Comparison of ENCODE assay signal across 8 cellular contexts in genomic region chr12:63668028-63668799, GRCh38. TPM values are rescaled to one million over a fixed set of nuclear protein-coding genes. Genes with fewer than 3 reads are reported as not detected.
DNase-seq lines count a peak whose midpoint lies in the region; ATAC-seq, FAIRE-seq and TF ChIP-seq lines count a peak whose summit lies in the region.

DPY19L2 (minus strand) TSS chr12:63668493; CDS start chr12:63668393, 100 bp downstream.

- in situ Hi-C loops in HepG2 (cut with HindIII; ENCODE audit: extremely low pct_ligation_motif_present, low pct_unique_long_range_greater_than_20kb) = loop anchor here (25.0 kb wide), 1 partner anchor 144 kb away; no protein-coding TSS in a partner anchor

- peak in 2 of 56 donors; percentile 1 to 10 for TF ChIP-seq CTCF in dorsolateral prefrontal cortex (IDR thresholded peaks at IDR 0.05 in 54 of 56, conservative IDR thresholded peaks at IDR 0.05 in 2 of 56; ENCODE audit: low read depth in 1 of 56, partially characterized antibody in 56 of 56)
- TF ChIP-seq CTCF in HepG2 (CRISPR knock-in tag; IDR thresholded peaks at IDR 0.05) = no peak

- DNase-seq in DMS 273 (lab: John Stamatoyannopoulos, UW; ENCODE audit: unreplicated experiment) (peak; percentile 90), H7 (peak; percentile 60), NCI-H146 treated with DMSO at 0.1 percent for 48 hours (lab: John Stamatoyannopoulos, UW; ENCODE audit: unreplicated experiment) (peak; percentile 73), dorsolateral prefrontal cortex (peak; percentile 56 to 87 (median 78)), HepG2 (ENCODE audit: low spot score) (peak; percentile 1)
- peak; percentile 64 for DNase-seq in activated CD4-positive, alpha-beta T cell treated with anti-CD3 and anti-CD28 coated beads for 48 hours
- DNase-seq in stimulated activated CD4-positive, alpha-beta T cell treated with anti-CD3 and anti-CD28 coated beads, Interleukin-2, amount 100 ng/mL, for 48 hours = peak; percentile 18 to 39

- BruUV-seq in HepG2 (replicated peaks; lab: Mats Ljungman, UMichigan) = no TSS peak

- H3K4me2 ChIP-seq in HepG2 (ENCODE audit: low read depth, low read length) = peak within 1 kb of the TSS; percentile 65

- no peaks in the 10 kb centered on the region for H4K20me1 ChIP-seq in HepG2 (ENCODE audit: insufficient read depth, low read length)

- no peaks in the 10 kb centered on the region for H3K36me3 ChIP-seq in H7 (replicated peaks; ENCODE audit: control insufficient read depth, insufficient read depth, low read length)
- no peaks in the 10 kb centered on the region for H3K36me3 ChIP-seq in HepG2 (replicated peaks in 1 of 2; ENCODE audit: control insufficient read depth in 1 of 2, insufficient read depth in 2 of 2, low read length in 2 of 2)

- FAIRE-seq in HepG2 (lab: Jason Lieb, UNC) = no peak

- 13% methylated on average over 25 of the region's 56 CpGs for WGBS in HepG2 (ENCODE audit: low lambda C conversion rate)

- no peak for TF ChIP-seq RAD21 in HepG2 (CRISPR knock-in tag; IDR thresholded peaks at IDR 0.05)

- H3K27me3 ChIP-seq in H7 (ENCODE audit: control insufficient read depth, insufficient read depth, low read length) = peaks cover 21% of the 10 kb centered on the region
- no peaks in the 10 kb centered on the region for H3K27me3 ChIP-seq in dorsolateral prefrontal cortex
- 0 out of 5 replicates have a peak, but pooled peaks cover 0 to 6% of the 10 kb centered on the region in 2 experiments for H3K27me3 ChIP-seq in HepG2 (ENCODE audit: control insufficient read depth in 1 of 2, insufficient read depth in 2 of 2, low read length in 2 of 2)

- no peak for TF ChIP-seq POLR2A in HepG2 (IDR thresholded peaks at IDR 0.05; ENCODE audit: insufficient read depth in 1 of 2, low read depth in 2 of 2, low read length in 2 of 2)

- H3K27ac ChIP-seq in dorsolateral prefrontal cortex (peak within 1 kb of the TSS in 55 of 59 donors; percentile 10 to 96 (median 81)), HepG2 (ENCODE audit: extremely low read length, insufficient read depth, low read length) (no peak within 1 kb of the TSS)

- no peak within 1 kb of the TSS for H2AFZ ChIP-seq in HepG2 (ENCODE audit: low read length)

- TF ChIP-seq EP300 in HepG2 (IDR thresholded peaks at IDR 0.05; ENCODE audit: low read depth in 2 of 2, low read length in 2 of 2) (no peak), HepG2 (CRISPR knock-in tag; IDR thresholded peaks at IDR 0.05; ENCODE audit: borderline replicate concordance) (no peak)

- ATAC-seq in HepG2 (peak; percentile 76), HG02884 (IDR thresholded peaks at IDR 0.05; ENCODE audit: unreplicated experiment) (no peak)

- H3K79me2 ChIP-seq in HepG2 (ENCODE audit: insufficient read depth, low read length) = no peaks in the 10 kb centered on the region

- no peaks in the 10 kb centered on the region for H3K9me3 ChIP-seq in HepG2 (ENCODE audit: low read length)

- no peak within 1 kb of the TSS for H3K9ac ChIP-seq in HepG2 (ENCODE audit: insufficient read depth, low read depth, low read length)

- H3K4me3 ChIP-seq in H7 (ENCODE audit: insufficient read depth, low read depth, low read length) (peak within 1 kb of the TSS; percentile 65), dorsolateral prefrontal cortex (peak within 1 kb of the TSS; percentile 49 to 95 (median 73)), HepG2 (replicated peaks in 1 of 3; ENCODE audit: insufficient read depth in 1 of 3, low read depth in 2 of 3, low read length in 3 of 3) (peak within 1 kb of the TSS in 2 of 3 experiments; percentile 39 to 50; a peak in 3 of 6 replicates)

- POLR2A ChIA-PET in HepG2 (lab: Yijun Ruan, JAX) = no interaction called here

- intact Hi-C loops in dorsolateral prefrontal cortex (cut with DNase I) (loop anchor here (5.0 to 10.0 kb wide), 2 partner anchors 129 to 137 kb away; no protein-coding TSS in a partner anchor), HepG2 (cut with micrococcal nuclease; ENCODE audit: unreplicated experiment) (no loop called here)

- CTCF ChIA-PET in HepG2 (lab: Yijun Ruan, JAX; ENCODE audit: low intra/inter-chr PET ratio, low total read pairs) = no interaction called here

- no peaks in the 10 kb centered on the region for H3K4me1 ChIP-seq in HepG2 (ENCODE audit: insufficient read depth, low read length)

TF ChIP-seq in HepG2, 621 proteins besides CTCF, POLR2A, EP300 and RAD21:
- TF ChIP-seq MIXL1 (CRISPR knock-in tag; IDR thresholded peaks at IDR 0.05) (no peak), RFX3 (CRISPR knock-in tag; IDR thresholded peaks at IDR 0.05) (peak; percentile 49; the same call in 1 of the 2 replicates), RFX1 (IDR thresholded peaks at IDR 0.05) (peak; percentile 22), FOSL2 (CRISPR knock-in tag; IDR thresholded peaks at IDR 0.05) (no peak), MZF1 (CRISPR knock-in tag; IDR thresholded peaks at IDR 0.05; ENCODE audit: borderline replicate concordance) (no peak), MEF2D (CRISPR knock-in tag; IDR thresholded peaks at IDR 0.05) (no peak), ZNF367 (CRISPR knock-in tag; IDR thresholded peaks at IDR 0.05; ENCODE audit: borderline replicate concordance) (no peak), ZSCAN30 (CRISPR knock-in tag; IDR thresholded peaks at IDR 0.05) (no peak), ZNF883 (CRISPR knock-in tag; IDR thresholded peaks at IDR 0.05; ENCODE audit: not compliant biosample characterization) (no peak)
- TF ChIP-seq, protein P1, sequence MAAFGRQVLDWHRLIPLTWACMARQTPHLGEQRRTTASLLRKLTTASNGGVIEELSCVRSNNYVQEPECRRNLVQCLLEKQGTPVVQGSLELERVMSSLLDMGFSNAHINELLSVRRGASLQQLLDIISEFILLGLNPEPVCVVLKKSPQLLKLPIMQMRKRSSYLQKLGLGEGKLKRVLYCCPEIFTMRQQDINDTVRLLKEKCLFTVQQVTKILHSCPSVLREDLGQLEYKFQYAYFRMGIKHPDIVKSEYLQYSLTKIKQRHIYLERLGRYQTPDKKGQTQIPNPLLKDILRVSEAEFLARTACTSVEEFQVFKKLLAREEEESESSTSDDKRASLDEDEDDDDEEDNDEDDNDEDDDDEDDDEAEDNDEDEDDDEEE (CRISPR knock-in tag; IDR thresholded peaks at IDR 0.05) = no peak

RNA-seq across cellular contexts. Expression of gene DPY19L2, which starts in this region (rescaled TPM):
- 1.3 and 1.7 TPM in 2 replicates for total RNA-seq in H7 (2014; rRNA removed; shearing (Covaris generic))
- 10 to 100 TPM; 13.0 to 73.3 (median 30.3) TPM for total RNA-seq in dorsolateral prefrontal cortex
- total RNA-seq in HepG2 (2016; rRNA removed; fragmentation: Illumina TruSeq; extraction: Trizol) = not detected in 2 replicates
- not detected in 2 replicates for total RNA-seq in HepG2 (2016; cell fraction: cytosol; rRNA removed; fragmentation: Illumina TruSeq; extraction: Trizol; ENCODE audit: low read depth)
- not detected in 2 replicates for total RNA-seq in HepG2 (2016; cell fraction: insoluble cytoplasmic fraction; rRNA removed; fragmentation: Illumina TruSeq; extraction: Trizol)
- total RNA-seq in HepG2 (2016; cell fraction: membrane; rRNA removed; fragmentation: Illumina TruSeq; extraction: Trizol) = not detected in 2 replicates
- total RNA-seq in HepG2 (2016; cell fraction: nucleus; rRNA removed; fragmentation: Illumina TruSeq; extraction: Trizol) = not detected in 2 replicates
- polyA plus RNA-seq in HepG2 (2011; rRNA removed) = not detected in 2 replicates
- polyA plus RNA-seq in HepG2 (2011; cell fraction: cytosol; rRNA removed) = not detected in 2 replicates
- not detected in 2 replicates for polyA plus RNA-seq in HepG2 (2011; cell fraction: nucleus; rRNA removed)
- polyA plus RNA-seq in HepG2 (2012) = not detected in 2 replicates
- not detected in 2 replicates for polyA plus RNA-seq in HepG2 (2016; cell fraction: cytosol; fragmentation: Illumina TruSeq; extraction: Trizol; ENCODE audit: low read depth)
- polyA plus RNA-seq in HepG2 (2016; cell fraction: insoluble cytoplasmic fraction; fragmentation: Illumina TruSeq; extraction: Trizol; ENCODE audit: low read depth) = not detected in 2 replicates
- polyA plus RNA-seq in HepG2 (2016; cell fraction: membrane; fragmentation: Illumina TruSeq; extraction: Trizol; ENCODE audit: low read depth) = not detected in 2 replicates
- not detected in 2 replicates for polyA plus RNA-seq in HepG2 (2016; cell fraction: nucleus; fragmentation: Illumina TruSeq; extraction: Trizol; ENCODE audit: insufficient read depth, low read depth)
- polyA minus RNA-seq in HepG2 (2011; rRNA and poly(A)+ RNA removed; ENCODE audit: low replicate concordance) = not detected in 2 replicates
- polyA minus RNA-seq in HepG2 (2011; cell fraction: cytosol; rRNA and poly(A)+ RNA removed) = not detected in 2 replicates
- polyA minus RNA-seq in HepG2 (2011; cell fraction: nucleus; rRNA and poly(A)+ RNA removed) = not detected in 2 replicates

Comparison
In these comparisons a context has a peak if more than half of its experiments do, and no peak if none do; other contexts are left out.
1. Peak in DNase-seq, ATAC-seq, H3K4me3 ChIP-seq and H3K4me2 ChIP-seq in HepG2; RNA of the gene not detected or under 1 TPM.
2. DNase-seq: peak in every context shown above with its lines; median percentile 90 in DMS 273; 78 in dorsolateral prefrontal cortex; 73 in NCI-H146 treated with DMSO at 0.1 percent for 48 hours; 64 in activated CD4-positive, alpha-beta T cell treated with anti-CD3 and anti-CD28 coated beads for 48 hours; 60 in H7; 28 in stimulated activated CD4-positive, alpha-beta T cell treated with anti-CD3 and anti-CD28 coated beads, Interleukin-2, amount 100 ng/mL, for 48 hours; 1 in HepG2.